ENCODE assay signal across 8 cellular contexts in genomic region chr9:37574996-37575395, GRCh38. TPM values are rescaled to one million over a fixed set of nuclear protein-coding genes. Genes with fewer than 3 reads are reported as not detected.
A peak's percentile ranks its signal among the peaks of the same experiment; 100 is the strongest.
DNase-seq lines count a peak whose midpoint lies in the region; ATAC-seq and TF ChIP-seq lines count a peak whose summit lies in the region.

No MANE protein-coding gene starts in this region.

- intact Hi-C loops in activated CD8-positive, alpha-beta T cell treated with anti-CD3 and anti-CD28 coated beads for 36 hours (cut with micrococcal nuclease), result no loop called here

- no peaks in the 10 kb centered on the region for H3K27me3 Mint-ChIP-seq in activated CD8-positive, alpha-beta T cell treated with anti-CD3 and anti-CD28 coated beads for 36 hours
- peaks cover 6% of the 10 kb centered on the region for H3K27me3 Mint-ChIP-seq in activated CD8-positive, alpha-beta T cell treated with anti-CD3 and anti-CD28 coated beads, Interleukin-2, amount 10 ng/mL, durations not matched to agents 7 days and 5 days (ENCODE audit: low read depth)
- no peaks in the 10 kb centered on the region for H3K27me3 Mint-ChIP-seq in WTC11 (ENCODE audit: low read depth)

- H3K27ac ChIP-seq in substantia nigra (ENCODE audit: low read depth, low read length, poor library complexity, severe bottlenecking), result peak overlapping the region; percentile 10

- H3K36me3 Mint-ChIP-seq in activated CD8-positive, alpha-beta T cell treated with anti-CD3 and anti-CD28 coated beads for 36 hours (ENCODE audit: low read depth), result peaks cover 20% of the 10 kb centered on the region
- peaks cover 5% of the 10 kb centered on the region for H3K36me3 Mint-ChIP-seq in activated CD8-positive, alpha-beta T cell treated with anti-CD3 and anti-CD28 coated beads, Interleukin-2, amount 10 ng/mL, durations not matched to agents 7 days and 5 days (ENCODE audit: low read depth)
- H3K36me3 Mint-ChIP-seq in WTC11, result no peaks in the 10 kb centered on the region

- peaks cover 2% of the 10 kb centered on the region for H3K9me3 ChIP-seq in iPS-18c (ENCODE audit: control insufficient read depth, insufficient read depth, low read length)

- H3K27ac Mint-ChIP-seq in activated CD8-positive, alpha-beta T cell treated with anti-CD3 and anti-CD28 coated beads for 36 hours, result no peak overlapping the region
- no peak overlapping the region for H3K27ac Mint-ChIP-seq in activated CD8-positive, alpha-beta T cell treated with anti-CD3 and anti-CD28 coated beads, Interleukin-2, amount 10 ng/mL, durations not matched to agents 7 days and 5 days
- H3K27ac Mint-ChIP-seq in WTC11, result no peak overlapping the region

- in situ Hi-C loops in GM13977 (cut with MboI; ENCODE audit: low pct_unique_long_range_greater_than_20kb, low sequenced_read_pairs, unreplicated experiment), result loop anchor here (25.0 kb wide), 1 partner anchor 88 kb away; the partner anchor contains the start of gene POLR1E

- CTCF ChIA-PET in activated CD8-positive, alpha-beta T cell treated with anti-CD3 and anti-CD28 coated beads for 36 hours (lab: Charles Lee), result interaction anchor here (1.5 to 3.2 kb wide), 2 partner anchors 19 to 22 kb away, joined by 4 to 13 read pairs; no protein-coding TSS in a partner anchor
- CTCF ChIA-PET in activated CD8-positive, alpha-beta T cell treated with anti-CD3 and anti-CD28 coated beads, Interleukin-2, amount 10 ng/mL, durations not matched to agents 7 days and 5 days (lab: Charles Lee), result interaction anchor here (0.9 to 6.2 kb wide), 2 partner anchors 9 to 16 kb away, joined by 5 to 47 read pairs; partner anchors contain the start of gene TOMM5
- CTCF ChIA-PET in WTC11 (lab: Charles Lee), result interaction anchor here (1.1 to 2.3 kb wide), 6 partner anchors 9 to 93 kb away, joined by 3 to 10 read pairs (median 6); partner anchors contain the start of gene TOMM5

- ATAC-seq in activated CD8-positive, alpha-beta T cell treated with anti-CD3 and anti-CD28 coated beads for 36 hours, result no peak
- no peak for ATAC-seq in activated CD8-positive, alpha-beta T cell treated with anti-CD3 and anti-CD28 coated beads, Interleukin-2, amount 10 ng/mL, durations not matched to agents 7 days and 5 days
- ATAC-seq in WTC11 (no peak), HG03175 (IDR thresholded peaks at IDR 0.05; ENCODE audit: unreplicated experiment) (no peak)

- POLR2A ChIA-PET in activated CD8-positive, alpha-beta T cell treated with anti-CD3 and anti-CD28 coated beads for 36 hours (lab: Charles Lee), result interaction anchor here (0.9 to 10.7 kb wide), 3 partner anchors 9 to 65 kb away, joined by 4 to 79 read pairs (median 4); partner anchors contain the start of gene TOMM5
- POLR2A ChIA-PET in activated CD8-positive, alpha-beta T cell treated with anti-CD3 and anti-CD28 coated beads, Interleukin-2, amount 10 ng/mL, durations not matched to agents 7 days and 5 days (lab: Charles Lee), result interaction anchor here (0.9 to 3.6 kb wide), 2 partner anchors 15 to 17 kb away, joined by 3 to 22 read pairs; partner anchors contain the start of gene TOMM5
- POLR2A ChIA-PET in WTC11 (lab: Charles Lee), result no interaction called here

- H3K9me3 Mint-ChIP-seq in activated CD8-positive, alpha-beta T cell treated with anti-CD3 and anti-CD28 coated beads for 36 hours, result no peaks in the 10 kb centered on the region
- H3K9me3 Mint-ChIP-seq in activated CD8-positive, alpha-beta T cell treated with anti-CD3 and anti-CD28 coated beads, Interleukin-2, amount 10 ng/mL, durations not matched to agents 7 days and 5 days (ENCODE audit: insufficient read depth), result no peaks in the 10 kb centered on the region
- H3K9me3 Mint-ChIP-seq in WTC11, result no peaks in the 10 kb centered on the region

- DNase-seq in activated CD8-positive, alpha-beta T cell treated with anti-CD3 and anti-CD28 coated beads for 36 hours, result no peak
- no peak for DNase-seq in activated CD8-positive, alpha-beta T cell treated with anti-CD3 and anti-CD28 coated beads, Interleukin-2, amount 10 ng/mL, durations not matched to agents 7 days and 5 days
- no peak for DNase-seq in WTC11 (ENCODE audit: low spot score)
- no peak for DNase-seq in substantia nigra (lab: John Stamatoyannopoulos, UW)
- no peak for DNase-seq in foreskin melanocyte
- DNase-seq in GM13977 (ENCODE audit: low spot score), result no peak

- no peak for TF ChIP-seq CTCF in activated CD8-positive, alpha-beta T cell treated with anti-CD3 and anti-CD28 coated beads for 36 hours (IDR thresholded peaks at IDR 0.05)
- no peak for TF ChIP-seq CTCF in WTC11 (IDR thresholded peaks at IDR 0.05)
- TF ChIP-seq CTCF in GM13977 (IDR thresholded peaks at IDR 0.05; ENCODE audit: extremely low read depth, insufficient read depth, missing control alignments), result no peak

- peak overlapping the region; percentile 81; the same call in 1 of the 2 replicates for H3K4me3 ChIP-seq in iPS-18c (ENCODE audit: insufficient read depth, low read depth, low read length)

- H3K4me1 Mint-ChIP-seq in activated CD8-positive, alpha-beta T cell treated with anti-CD3 and anti-CD28 coated beads for 36 hours (ENCODE audit: low read depth), result peaks cover 19% of the 10 kb centered on the region
- H3K4me1 Mint-ChIP-seq in activated CD8-positive, alpha-beta T cell treated with anti-CD3 and anti-CD28 coated beads, Interleukin-2, amount 10 ng/mL, durations not matched to agents 7 days and 5 days (ENCODE audit: low read depth), result peaks cover 9% of the 10 kb centered on the region
- H3K4me1 Mint-ChIP-seq in WTC11, result peaks cover 41% of the 10 kb centered on the region

- peak overlapping the region; percentile 52 for H3K4me3 Mint-ChIP-seq in activated CD8-positive, alpha-beta T cell treated with anti-CD3 and anti-CD28 coated beads for 36 hours
- H3K4me3 Mint-ChIP-seq in activated CD8-positive, alpha-beta T cell treated with anti-CD3 and anti-CD28 coated beads, Interleukin-2, amount 10 ng/mL, durations not matched to agents 7 days and 5 days, result no peak overlapping the region
- peak overlapping the region; percentile 82 for H3K4me3 Mint-ChIP-seq in WTC11

TF ChIP-seq in WTC11, 78 proteins besides CTCF, POLR2A, EP300 and RAD21 (continues in another document):
- TF ChIP-seq GRHL2 (CRISPR knock-in tag; IDR thresholded peaks at IDR 0.05; ENCODE audit: insufficient replicate concordance, severe bottlenecking), result no peak
- TF ChIP-seq FOXP1 (CRISPR knock-in tag; IDR thresholded peaks at IDR 0.05; ENCODE audit: borderline replicate concordance), result no peak
- no peak for TF ChIP-seq HMGXB4 (CRISPR knock-in tag; IDR thresholded peaks at IDR 0.05)
- no peak for TF ChIP-seq EMX1 (CRISPR knock-in tag; IDR thresholded peaks at IDR 0.05)
- no peak for TF ChIP-seq TCF7 (CRISPR knock-in tag; IDR thresholded peaks at IDR 0.05; ENCODE audit: low read depth)
- TF ChIP-seq GTF2I (CRISPR knock-in tag; conservative IDR thresholded peaks at IDR 0.05), result no peak
- no peak for TF ChIP-seq IRF1 (CRISPR knock-in tag; IDR thresholded peaks at IDR 0.05)
- TF ChIP-seq OVOL2 (CRISPR knock-in tag; IDR thresholded peaks at IDR 0.05; ENCODE audit: borderline replicate concordance), result no peak
- TF ChIP-seq JUN (CRISPR knock-in tag; IDR thresholded peaks at IDR 0.05), result no peak
- TF ChIP-seq NFATC4 (CRISPR knock-in tag; IDR thresholded peaks at IDR 0.05), result no peak
- no peak for TF ChIP-seq IRF2 (CRISPR knock-in tag; IDR thresholded peaks at IDR 0.05; ENCODE audit: borderline replicate concordance, low read depth)
- no peak for TF ChIP-seq ELF4 (CRISPR knock-in tag; IDR thresholded peaks at IDR 0.05; ENCODE audit: low read depth)
- no peak for TF ChIP-seq ZNF416 (CRISPR knock-in tag; IDR thresholded peaks at IDR 0.05)

RNA-seq across cellular contexts. Expression of gene FBXO10, which starts 1.2 kb away (rescaled TPM):
- total RNA-seq in activated CD8-positive, alpha-beta T cell treated with anti-CD3 and anti-CD28 coated beads for 36 hours, result 1 to 10 TPM; 2.5 to 3.6 TPM
- total RNA-seq in activated CD8-positive, alpha-beta T cell treated with anti-CD3 and anti-CD28 coated beads, Interleukin-2, amount 10 ng/mL, durations not matched to agents 7 days and 5 days, result 1 to 10 TPM; 2.0 to 2.3 TPM
- total RNA-seq in WTC11 (2021), result 14.0 to 14.7 TPM (median 14.4 TPM) in 3 replicates

RNA-seq across cellular contexts. Expression of gene TOMM5, which starts 17.4 kb away (rescaled TPM):
- total RNA-seq in activated CD8-positive, alpha-beta T cell treated with anti-CD3 and anti-CD28 coated beads for 36 hours, result 100 to 1,000 TPM; 156 to 168 TPM
- total RNA-seq in activated CD8-positive, alpha-beta T cell treated with anti-CD3 and anti-CD28 coated beads, Interleukin-2, amount 10 ng/mL, durations not matched to agents 7 days and 5 days, result 100 to 1,000 TPM; 110 to 112 TPM
- total RNA-seq in WTC11 (2021), result 112 to 126 TPM (median 124 TPM) in 3 replicates
